19 cellular contexts compared by ENCODE assay signal in the genomic region with DNA sequence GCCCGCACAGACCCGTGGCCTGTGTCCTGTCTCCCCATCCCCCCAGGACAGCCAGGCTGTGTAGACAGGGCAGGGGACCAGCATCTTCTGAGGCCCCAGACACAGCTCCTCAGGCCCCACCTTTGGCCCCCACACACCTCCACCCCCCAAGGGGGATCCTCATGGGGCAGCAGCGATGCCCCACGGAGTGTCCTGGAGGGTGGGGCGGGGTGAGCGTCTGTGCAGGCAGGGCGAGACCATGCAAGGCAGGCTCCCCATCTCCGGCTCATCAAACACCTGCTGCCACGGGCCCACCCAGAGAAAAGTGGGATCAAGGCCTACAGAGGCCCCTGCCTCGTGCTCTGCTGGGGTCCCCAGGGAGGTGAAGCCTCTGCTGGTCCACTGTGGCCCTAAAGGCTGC.
"Had no signal": no experiment of that assay in that cellular context is flagged by ENCODE, and none has a peak within 500 bp of the region (broad histone marks: within the 10 kb centered on the region; RNA-seq: fewer than 3 reads in every experiment).

No MANE protein-coding gene starts in this region.

- DNase-seq: cerebellar nuclear complex; foreskin melanocyte; midbrain; occipital lobe; psoas muscle; retina; stimulated activated CD4-positive, alpha-beta T cell treated with anti-CD3 and anti-CD28 coated beads, Interleukin-12 subunit alpha, Interleukin-12 subunit beta, amount 100 ng/mL, for 4 hours; stimulated activated naive CD4-positive, alpha-beta T cell; upper lobe of left lung had no signal

- H3K27me3 ChIP-seq: hepatocyte, right lobe of liver, suprapubic skin, tibial artery, upper lobe of left lung, vagina had no signal

- H3K4me1 ChIP-seq: parathyroid adenoma, psoas muscle, right lobe of liver, suprapubic skin, tibial artery, upper lobe of left lung, vagina had no signal

- H3K27me3 Mint-ChIP-seq: dendritic cell treated with granulocyte-macrophage colony-stimulating factor and Interleukin-4, amounts not matched to agents 40 ng/mL and 50 ng/mL, for 4 days; memory B cell had no signal

- ATAC-seq: psoas muscle, right lobe of liver had no signal

- H3K36me3 Mint-ChIP-seq: memory B cell had no signal

- H3K4me3 Mint-ChIP-seq: dendritic cell treated with granulocyte-macrophage colony-stimulating factor and Interleukin-4, amounts not matched to agents 40 ng/mL and 50 ng/mL, for 4 days; memory B cell; nephron had no signal

- H3K9me3 ChIP-seq: psoas muscle, right lobe of liver, suprapubic skin, vagina had no signal

- H3K27ac ChIP-seq: hepatocyte, parathyroid adenoma, psoas muscle, right lobe of liver, skin epidermis, suprapubic skin, tibial artery, upper lobe of left lung, vagina had no signal

- H3K4me1 Mint-ChIP-seq: memory B cell, nephron had no signal

- H3K36me3 ChIP-seq: right lobe of liver, suprapubic skin, tibial artery, upper lobe of left lung, vagina had no signal

- H3K27ac Mint-ChIP-seq: dendritic cell treated with granulocyte-macrophage colony-stimulating factor and Interleukin-4, amounts not matched to agents 40 ng/mL and 50 ng/mL, for 4 days; memory B cell; nephron had no signal

- H3K4me3 ChIP-seq: hepatocyte, psoas muscle, right lobe of liver, skin epidermis, suprapubic skin, tibial artery, upper lobe of left lung, vagina had no signal
